8 cellular contexts compared by ENCODE assay signal in the genomic region with DNA sequence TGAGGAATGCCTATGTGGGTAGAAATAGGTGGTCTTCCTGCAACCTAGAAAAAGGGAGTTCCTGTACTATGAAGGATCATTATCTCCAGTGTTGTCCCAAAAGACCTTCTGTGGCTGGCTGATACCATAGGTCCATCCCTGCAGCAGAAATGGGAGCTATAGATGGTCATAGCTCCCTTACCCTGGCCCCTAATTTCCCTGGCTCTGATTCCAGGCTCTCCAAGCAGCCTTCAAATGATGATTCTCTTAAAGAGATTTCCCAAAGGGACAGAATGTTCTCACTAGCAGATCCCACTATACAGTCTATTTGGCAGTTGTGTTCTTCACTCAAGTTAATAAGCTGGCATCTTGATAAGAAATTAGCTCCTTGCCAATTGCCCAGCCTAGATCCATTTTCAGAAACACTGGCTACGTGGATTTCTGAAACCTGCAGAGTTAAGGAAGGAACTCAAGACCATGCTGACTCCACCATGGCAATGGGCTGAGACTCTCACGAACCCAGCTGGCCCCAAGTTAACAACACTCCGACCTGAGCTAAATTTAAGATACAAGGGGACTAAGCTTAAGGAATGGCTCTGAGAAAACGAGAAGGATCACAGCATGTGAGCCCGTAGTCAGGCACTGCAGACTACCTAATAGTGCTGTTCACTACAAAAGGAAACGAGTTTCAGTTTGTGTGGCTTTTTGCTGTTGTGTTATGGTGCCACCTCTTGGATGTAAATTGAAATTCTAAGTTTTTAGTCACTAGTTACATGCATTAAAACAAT. TPM values are rescaled to one million over a fixed set of nuclear protein-coding genes. Genes with fewer than 3 reads are reported as not detected.
DNase-seq lines count a peak whose midpoint lies in the region; ATAC-seq and TF ChIP-seq lines count a peak whose summit lies in the region.

No MANE protein-coding gene starts in this region.

- H3K4me3 ChIP-seq in CD4-positive, alpha-beta memory T cell (ENCODE audit: low read length in 2 of 2): peak overlapping the region; percentile 1 to 48
- H3K4me3 ChIP-seq in OCI-LY7 (ENCODE audit: low read depth, low read length, poor library complexity, severe bottlenecking) (peak overlapping the region; percentile 29), adrenal gland (peak overlapping the region in 2 of 4 donors; percentile 14 to 41), right cardiac atrium (ENCODE audit: low read length) (no peak overlapping the region), sigmoid colon (peak overlapping the region in 3 of 4 donors; percentile 24 to 38 (median 24))

- WGBS in adrenal gland, 4 donors: 1 to 9% (median 4%) methylated on average over 6 of the region's 6 CpGs
- WGBS in right cardiac atrium: 6% methylated on average over 6 of the region's 6 CpGs
- 23 to 25% methylated on average over 6 of the region's 6 CpGs for WGBS in sigmoid colon, 2 donors

- peaks cover 6 to 12% (median 9%) of the 10 kb centered on the region in 4 donors for H3K4me1 Mint-ChIP-seq in CD4-positive, alpha-beta memory T cell

- no peaks in the 10 kb centered on the region for H3K27me3 ChIP-seq in CD4-positive, alpha-beta memory T cell (ENCODE audit: insufficient read depth, low read length)
- no peaks in the 10 kb centered on the region for H3K27me3 ChIP-seq in adrenal gland
- no peaks in the 10 kb centered on the region for H3K27me3 ChIP-seq in right cardiac atrium (ENCODE audit: control insufficient read depth, insufficient read depth)
- no peaks in the 10 kb centered on the region for H3K27me3 ChIP-seq in sigmoid colon

- peak overlapping the region in 7 of 8 donors; percentile 66 to 84 (median 79) for H3K4me3 Mint-ChIP-seq in CD4-positive, alpha-beta memory T cell

- H3K4me1 ChIP-seq in CD4-positive, alpha-beta memory T cell (ENCODE audit: insufficient read depth, low read length): peaks cover 9% of the 10 kb centered on the region
- H3K4me1 ChIP-seq in OCI-LY7 (ENCODE audit: insufficient read depth, low read length, poor library complexity, severe bottlenecking): peaks cover 8% of the 10 kb centered on the region
- H3K4me1 ChIP-seq in adrenal gland (replicated peaks in 1 of 2): peaks cover 0 to 4% of the 10 kb centered on the region in 2 donors
- H3K4me1 ChIP-seq in right cardiac atrium (ENCODE audit: control insufficient read depth, insufficient read depth, low read length): no peaks in the 10 kb centered on the region
- peaks cover 0 to 15% (median 9%) of the 10 kb centered on the region in 4 donors for H3K4me1 ChIP-seq in sigmoid colon

- no peak for TF ChIP-seq EP300 in sigmoid colon (IDR thresholded peaks at IDR 0.05)

- peak; percentile 83 for TF ChIP-seq CTCF in OCI-LY7 (conservative IDR thresholded peaks at IDR 0.05; ENCODE audit: low read length)
- peak; percentile 25 to 78 (median 68) for TF ChIP-seq CTCF in adrenal gland (IDR thresholded peaks at IDR 0.05)
- TF ChIP-seq CTCF in sigmoid colon (IDR thresholded peaks at IDR 0.05): peak in 2 of 4 experiments; percentile 15 to 33

- H3K27ac ChIP-seq in CD4-positive, alpha-beta memory T cell (ENCODE audit: low read depth, low read length): peak overlapping the region; percentile 10
- H3K27ac ChIP-seq in OCI-LY7 (ENCODE audit: low read depth, low read length, poor library complexity, severe bottlenecking) (no peak overlapping the region), adrenal gland (peak overlapping the region in 3 of 5 donors; percentile 53 to 71 (median 63)), right cardiac atrium (ENCODE audit: low read length) (no peak overlapping the region), sigmoid colon (peak overlapping the region in 3 of 4 donors; percentile 46 to 51 (median 49))

- H3K9me2 ChIP-seq in OCI-LY7 (ENCODE audit: insufficient read depth, low read length): no peaks in the 10 kb centered on the region

- CTCF ChIA-PET in CD4-positive, alpha-beta memory T cell (lab: Charles Lee; ENCODE audit: partially characterized antibody): interaction anchor here (0.7 to 4.0 kb wide), 20 partner anchors 11 to 472 kb away, joined by 3 to 28 read pairs (median 5); a partner anchor contains a TSS
- CTCF ChIA-PET in OCI-LY7 (lab: Charles Lee; ENCODE audit: unreplicated experiment): interaction anchor here (0.6 to 1.2 kb wide), 2 partner anchors 14 to 151 kb away, joined by 3 to 5 read pairs; no protein-coding TSS in a partner anchor

- intact Hi-C loops in CD4-positive, alpha-beta memory T cell (cut with micrococcal nuclease): loop anchor here (2.0 kb wide), 1 partner anchor 13 kb away; a partner anchor contains a TSS
- intact Hi-C loops in OCI-LY7 (cut with micrococcal nuclease; ENCODE audit: unreplicated experiment): loop anchor here (1.0 to 10.0 kb wide), 3 partner anchors 151 to 1135 kb away; no protein-coding TSS in a partner anchor
- intact Hi-C loops in adrenal gland (cut with DNase I): loop anchor here in 1 of 2 donors (5.0 to 10.0 kb wide), 2 partner anchors 153 to 465 kb away; no protein-coding TSS in a partner anchor
- intact Hi-C loops in right cardiac atrium (cut with DNase I): loop anchor here in 3 of 4 donors (2.0 to 10.0 kb wide), 3 partner anchors 151 to 155 kb away; no protein-coding TSS in a partner anchor
- intact Hi-C loops in sigmoid colon (cut with DNase I): loop anchor here (5.0 kb wide), 1 partner anchor 153 kb away; no protein-coding TSS in a partner anchor

- peak overlapping the region; percentile 57 for H3K4me2 ChIP-seq in OCI-LY7 (ENCODE audit: low read length)

- peak overlapping the region; percentile 51 to 94 (median 89) for H3K27ac Mint-ChIP-seq in CD4-positive, alpha-beta memory T cell

- H3K36me3 ChIP-seq in CD4-positive, alpha-beta memory T cell (ENCODE audit: insufficient read depth, low read length): peaks cover 5% of the 10 kb centered on the region
- H3K36me3 ChIP-seq in OCI-LY7 (ENCODE audit: insufficient read depth, low read length) (peaks cover 5% of the 10 kb centered on the region; the same call in 1 of the 2 replicates), adrenal gland (replicated peaks in 1 of 2) (peaks cover 0 to 2% of the 10 kb centered on the region in 2 donors), sigmoid colon (peaks cover 0 to 7% (median 2%) of the 10 kb centered on the region in 4 donors)

- POLR2A ChIA-PET in CD4-positive, alpha-beta memory T cell (lab: Charles Lee; ENCODE audit: partially characterized antibody): interaction anchor here (0.6 to 1.6 kb wide), 4 partner anchors 11 to 459 kb away, joined by 4 to 10 read pairs (median 6); a partner anchor contains a TSS
- POLR2A ChIA-PET in OCI-LY7 (lab: Charles Lee): interaction anchor here (1.3 kb wide), 1 partner anchor 14 kb away, joined by 6 read pairs; a partner anchor contains a TSS

- ATAC-seq in GM18870 (IDR thresholded peaks at IDR 0.05; ENCODE audit: unreplicated experiment) (peak; percentile 82), HG03460 (IDR thresholded peaks at IDR 0.05; ENCODE audit: unreplicated experiment) (peak; percentile 81), right cardiac atrium (peak; percentile 83 to 84)

- no peaks in the 10 kb centered on the region for H3K79me2 ChIP-seq in OCI-LY7 (ENCODE audit: insufficient read depth, low read depth, low read length)

- no TSS peak for BruUV-seq in OCI-LY7 (replicated peaks; lab: Mats Ljungman, UMichigan)

- peaks cover 0 to 11% of the 10 kb centered on the region in 2 donors for H3K36me3 Mint-ChIP-seq in CD4-positive, alpha-beta memory T cell

- peak in 4 of 5 donors; percentile 48 to 52 (median 50) for DNase-seq in CD4-positive, alpha-beta memory T cell
- DNase-seq in OCI-LY7 (ENCODE audit: low spot score) (peak; percentile 70), adrenal gland (peak in 5 of 7 donors; percentile 26 to 48 (median 31)), right cardiac atrium (no peak), sigmoid colon (no peak), islet precursor cell (no peak)

- H3K27me3 Mint-ChIP-seq in CD4-positive, alpha-beta memory T cell: no peaks in the 10 kb centered on the region

- no peaks in the 10 kb centered on the region for H3K9me3 ChIP-seq in CD4-positive, alpha-beta memory T cell (ENCODE audit: control insufficient read depth in 1 of 2, low read length in 2 of 2)
- H3K9me3 ChIP-seq in OCI-LY7 (ENCODE audit: low read length): no peaks in the 10 kb centered on the region
- no peaks in the 10 kb centered on the region for H3K9me3 ChIP-seq in adrenal gland (replicated peaks in 1 of 3)
- H3K9me3 ChIP-seq in right cardiac atrium (ENCODE audit: control insufficient read depth, low read length): no peaks in the 10 kb centered on the region
- H3K9me3 ChIP-seq in sigmoid colon: no peaks in the 10 kb centered on the region

- TF ChIP-seq POLR2A in adrenal gland (IDR thresholded peaks at IDR 0.05) (no peak), sigmoid colon (IDR thresholded peaks at IDR 0.05) (no peak)

- peak overlapping the region; percentile 35; the same call in 1 of the 2 replicates for H2AFZ ChIP-seq in OCI-LY7 (ENCODE audit: low read length)

- no peaks in the 10 kb centered on the region for H4K20me1 ChIP-seq in OCI-LY7 (ENCODE audit: insufficient read depth, low read length)

- H3K9me3 Mint-ChIP-seq in CD4-positive, alpha-beta memory T cell: no peaks in the 10 kb centered on the region

RNA-seq across cellular contexts. Expression of a gene that starts 11.4 kb away (rescaled TPM):
- 10 to 100 TPM; 47.0 to 48.5 TPM for total RNA-seq in CD4-positive, alpha-beta memory T cell
- polyA plus RNA-seq in CD4-positive, alpha-beta memory T cell: 10 to 100 TPM; 51.1 to 61.0 TPM
- total RNA-seq in OCI-LY7 (2014; rRNA removed; shearing (Covaris generic)): 29.9 and 33.8 TPM in 2 replicates
- total RNA-seq in OCI-LY7 (2022) (37.9 and 45.8 TPM in 2 replicates), adrenal gland (10 to 100 TPM in 7 of 8 donors, 1 to 10 TPM in 1; 7.8 to 27.0 (median 22.9) TPM), right cardiac atrium (10 to 100 TPM; 11.0 to 16.0 (median 13.2) TPM), sigmoid colon (10 to 100 TPM in 3 of 4 donors, 1 to 10 TPM in 1; 9.1 to 14.6 (median 12.0) TPM)
- polyA plus RNA-seq in adrenal gland (10 to 100 TPM; 22.4 to 28.2 (median 24.0) TPM), right cardiac atrium (12.7 TPM), sigmoid colon (10 to 100 TPM; 21.3 to 26.1 (median 23.4) TPM)

RNA-seq across cellular contexts. Expression of a gene that starts 14.1 kb away (rescaled TPM):
- 10 to 100 TPM; 19.3 to 22.0 TPM for total RNA-seq in CD4-positive, alpha-beta memory T cell
- polyA plus RNA-seq in CD4-positive, alpha-beta memory T cell: 10 to 100 TPM; 30.6 to 58.4 TPM
- 28.1 and 39.0 TPM in 2 replicates for total RNA-seq in OCI-LY7 (2014; rRNA removed; shearing (Covaris generic))
- total RNA-seq in OCI-LY7 (2022) (23.4 and 24.0 TPM in 2 replicates), adrenal gland (10 to 100 TPM; 19.3 to 24.2 (median 21.7) TPM), right cardiac atrium (10 to 100 TPM; 13.3 to 15.0 (median 13.6) TPM), sigmoid colon (10 to 100 TPM; 10.8 to 21.8 (median 19.2) TPM)
- polyA plus RNA-seq in adrenal gland (10 to 100 TPM; 12.7 to 28.4 (median 16.1) TPM), right cardiac atrium (16.4 TPM), sigmoid colon (10 to 100 TPM; 19.8 to 40.2 (median 23.4) TPM)

RNA-seq across cellular contexts. Expression of a gene that starts 47.6 kb away (rescaled TPM):
- 1 to 10 TPM; 6.1 to 6.5 TPM for total RNA-seq in CD4-positive, alpha-beta memory T cell
- polyA plus RNA-seq in CD4-positive, alpha-beta memory T cell: 1 to 10 TPM in 1 of 2 donors, not detected in 1; 1.5 TPM
- 3.2 and 5.6 TPM in 2 replicates for total RNA-seq in OCI-LY7 (2014; rRNA removed; shearing (Covaris generic))
- total RNA-seq in OCI-LY7 (2022) (5.6 and 6.3 TPM in 2 replicates), adrenal gland (10 to 100 TPM in 7 of 8 donors, 1 to 10 TPM in 1; 9.0 to 30.0 (median 24.9) TPM), right cardiac atrium (10 to 100 TPM; 15.0 to 24.4 (median 19.1) TPM), sigmoid colon (10 to 100 TPM in 3 of 4 donors, 1 to 10 TPM in 1; 7.1 to 16.8 (median 14.0) TPM)
- polyA plus RNA-seq in adrenal gland (10 to 100 TPM in 2 of 3 donors, 1 to 10 TPM in 1; 6.5 to 12.6 (median 11.2) TPM), right cardiac atrium (12.1 TPM), sigmoid colon (1 to 10 TPM in 1 of 3 donors, under 1 TPM in 2; under 0.01 to 2.0 (median 0.69) TPM)

Comparison
In these comparisons a context has a peak if more than half of its experiments do, and no peak if none do; other contexts are left out.
1. DNase-seq: peak in CD4-positive, alpha-beta memory T cell (4 of 5), OCI-LY7 (single experiment) and adrenal gland (5 of 7); none in right cardiac atrium (0 of 3), sigmoid colon (single experiment) and islet precursor cell (single experiment).
2. H3K27ac ChIP-seq: peak in CD4-positive, alpha-beta memory T cell (single experiment), adrenal gland (3 of 5) and sigmoid colon (3 of 4); none in OCI-LY7 (single experiment) and right cardiac atrium (single experiment).
3. Peak in every context shown above with its lines, with median percentiles within 50 percentile points of each other: ATAC-seq.